Comparison of ENCODE assay signal across 21 cellular contexts in genomic region chrX:66018585-66019309, GRCh38. TPM values are rescaled to one million over a fixed set of nuclear protein-coding genes. Genes with fewer than 3 reads are reported as not detected.
DNase-seq lines count a peak whose midpoint lies in the region; ATAC-seq and TF ChIP-seq lines count a peak whose summit lies in the region.
"Had no signal": no experiment of that assay in that cellular context is flagged by ENCODE, and none has a peak within 500 bp of the region (broad histone marks: within the 10 kb centered on the region; RNA-seq: fewer than 3 reads in every experiment).

No MANE protein-coding gene starts in this region.

- TF ChIP-seq CTCF in heart left ventricle (IDR thresholded peaks at IDR 0.05): no peak
- no peak for TF ChIP-seq CTCF in NB4 (IDR thresholded peaks at IDR 0.05; ENCODE audit: low read depth, low read length)
- no peak for TF ChIP-seq CTCF in upper lobe of right lung (IDR thresholded peaks at IDR 0.05)
- TF ChIP-seq CTCF in tibial artery (IDR thresholded peaks at IDR 0.05): no peak
- TF ChIP-seq CTCF in GM20000 (IDR thresholded peaks at IDR 0.05; ENCODE audit: extremely low read depth, missing control alignments): no peak

- 69 to 85% (median 78%) methylated on average over 7 of the region's 7 CpGs for WGBS in heart left ventricle, 4 donors

- peak overlapping the region in 2 of 12 donors; percentile 10 to 54 for H3K4me3 ChIP-seq in heart left ventricle
- peak overlapping the region; percentile 93 for H3K4me3 ChIP-seq in NB4 (ENCODE audit: low read depth, low read length)
- H3K4me3 ChIP-seq in upper lobe of right lung: no peak overlapping the region
- no peak overlapping the region for H3K4me3 ChIP-seq in tibial artery
- H3K4me3 ChIP-seq: PC-9, transverse colon had no signal

- H3K9me3 ChIP-seq in heart left ventricle: no peaks in the 10 kb centered on the region
- no peaks in the 10 kb centered on the region for H3K9me3 ChIP-seq in upper lobe of right lung
- H3K9me3 ChIP-seq in tibial artery: no peaks in the 10 kb centered on the region
- H3K9me3 ChIP-seq: transverse colon had no signal

- H3K4me1 ChIP-seq in heart left ventricle (peaks cover 0 to 70% (median 0%) of the 10 kb centered on the region in 12 donors), upper lobe of right lung (no peaks in the 10 kb centered on the region), tibial artery (no peaks in the 10 kb centered on the region)
- H3K4me1 ChIP-seq: transverse colon had no signal

- peaks cover 0 to 8% (median 0%) of the 10 kb centered on the region in 9 donors for H3K36me3 ChIP-seq in heart left ventricle
- no peaks in the 10 kb centered on the region for H3K36me3 ChIP-seq in upper lobe of right lung
- no peaks in the 10 kb centered on the region for H3K36me3 ChIP-seq in tibial artery
- H3K36me3 ChIP-seq: transverse colon had no signal

- no peaks in the 10 kb centered on the region for H3K27me3 Mint-ChIP-seq in activated T-helper 1 cell treated with anti-CD3 and anti-CD28 coated beads, Interleukin-12 subunit alpha, Interleukin-12 subunit beta, Interleukin-2, Interleukin-4 antibody, amounts not matched to agents 30 ng/mL and 10 ng/mL and 1 ng/mL, durations not matched to agents 14 hours and 24 hours and 36 hours (ENCODE audit: insufficient read depth)

- ATAC-seq in Right ventricle myocardium inferior: no peak
- ATAC-seq in heart left ventricle: no peak
- peak; percentile 38 for ATAC-seq in upper lobe of right lung
- ATAC-seq: HCT116, sciatic nerve had no signal

- H3K4me3 Mint-ChIP-seq in activated T-helper 1 cell treated with anti-CD3 and anti-CD28 coated beads, Interleukin-12 subunit alpha, Interleukin-12 subunit beta, Interleukin-2, Interleukin-4 antibody, amounts not matched to agents 30 ng/mL and 10 ng/mL and 1 ng/mL, durations not matched to agents 14 hours and 24 hours and 36 hours: peak overlapping the region; percentile 46

- H3K9me3 Mint-ChIP-seq in activated T-helper 1 cell treated with anti-CD3 and anti-CD28 coated beads, Interleukin-12 subunit alpha, Interleukin-12 subunit beta, Interleukin-2, Interleukin-4 antibody, amounts not matched to agents 30 ng/mL and 10 ng/mL and 1 ng/mL, durations not matched to agents 14 hours and 24 hours and 36 hours: no peaks in the 10 kb centered on the region
- H3K9me3 Mint-ChIP-seq: activated T-helper 2 cell treated with anti-CD3 and anti-CD28 coated beads, Interferon-gamma antibody, Interleukin-2, Interleukin-4, amounts not matched to agents 10 μg/mL and 5 μg/mL and 100 μg/mL, durations not matched to agents 14 hours and 24 hours and 36 hours had no signal

- DNase-seq in Right ventricle myocardium inferior (ENCODE audit: missing footprints): peak; percentile 11
- no peak for DNase-seq in heart left ventricle
- DNase-seq in NB4 (ENCODE audit: low read depth): peak; percentile 73
- no peak for DNase-seq in activated T-helper 1 cell treated with anti-CD3 and anti-CD28 coated beads, Interleukin-12 subunit alpha, Interleukin-12 subunit beta, Interleukin-2, Interleukin-4 antibody, amounts not matched to agents 30 ng/mL and 10 ng/mL and 1 ng/mL, durations not matched to agents 14 hours and 24 hours and 36 hours (ENCODE audit: low spot score)
- no peak for DNase-seq in upper lobe of right lung
- DNase-seq in tibial artery: no peak
- DNase-seq in GM20000 (ENCODE audit: low spot score): no peak
- no peak for DNase-seq in T-helper 9 cell
- DNase-seq: ACHN; activated CD4-positive, alpha-beta T cell treated with anti-CD3 and anti-CD28 coated beads, Interleukin-2, amount 50 U/mL, for 1 hour; IMR-90; mammary epithelial cell; NCI-H146; NCI-H446; PC-9; stimulated activated CD4-positive, alpha-beta T cell treated with anti-CD3 and anti-CD28 coated beads, Interleukin-4, amount 100 ng/mL, for 4 hours; transverse colon had no signal

- intact Hi-C loops in Right ventricle myocardium inferior (cut with DNase I) (no loop called here), heart left ventricle (cut with DNase I) (no loop called here), upper lobe of right lung (cut with DNase I) (no loop called here), tibial artery (cut with DNase I; ENCODE audit: low total_unique reads) (no loop called here)
- intact Hi-C loops in activated T-helper 1 cell treated with anti-CD3 and anti-CD28 coated beads, Interleukin-12 subunit alpha, Interleukin-12 subunit beta, Interleukin-2, Interleukin-4 antibody, amounts not matched to agents 30 ng/mL and 10 ng/mL and 1 ng/mL, durations not matched to agents 14 hours and 24 hours and 36 hours (cut with micrococcal nuclease): no loop called here

- H3K27ac Mint-ChIP-seq in activated T-helper 1 cell treated with anti-CD3 and anti-CD28 coated beads, Interleukin-12 subunit alpha, Interleukin-12 subunit beta, Interleukin-2, Interleukin-4 antibody, amounts not matched to agents 30 ng/mL and 10 ng/mL and 1 ng/mL, durations not matched to agents 14 hours and 24 hours and 36 hours: peak overlapping the region; percentile 72

- H3K27me3 ChIP-seq in heart left ventricle (peaks cover 0 to 19% (median 0%) of the 10 kb centered on the region in 9 donors), upper lobe of right lung (no peaks in the 10 kb centered on the region), tibial artery (no peaks in the 10 kb centered on the region)
- H3K27me3 ChIP-seq: transverse colon had no signal

- no peak for TF ChIP-seq POLR2A in heart left ventricle (IDR thresholded peaks at IDR 0.05)
- peak; percentile 19 for TF ChIP-seq POLR2A in NB4 (IDR thresholded peaks at IDR 0.05; ENCODE audit: extremely low read depth, insufficient read length)

- H3K27ac ChIP-seq in heart left ventricle: peak overlapping the region in 1 of 12 donors; percentile 88
- no peak overlapping the region for H3K27ac ChIP-seq in upper lobe of right lung
- no peak overlapping the region for H3K27ac ChIP-seq in tibial artery
- H3K27ac ChIP-seq: PC-9 had no signal

- H3K4me1 Mint-ChIP-seq in activated T-helper 1 cell treated with anti-CD3 and anti-CD28 coated beads, Interleukin-12 subunit alpha, Interleukin-12 subunit beta, Interleukin-2, Interleukin-4 antibody, amounts not matched to agents 30 ng/mL and 10 ng/mL and 1 ng/mL, durations not matched to agents 14 hours and 24 hours and 36 hours (ENCODE audit: low read depth): peaks cover 76% of the 10 kb centered on the region

- peaks cover 26% of the 10 kb centered on the region for H3K36me3 Mint-ChIP-seq in activated T-helper 1 cell treated with anti-CD3 and anti-CD28 coated beads, Interleukin-12 subunit alpha, Interleukin-12 subunit beta, Interleukin-2, Interleukin-4 antibody, amounts not matched to agents 30 ng/mL and 10 ng/mL and 1 ng/mL, durations not matched to agents 14 hours and 24 hours and 36 hours (ENCODE audit: low read depth)

RNA-seq across cellular contexts. Expression of gene VSIG4, which starts 21.1 kb away (rescaled TPM):
- total RNA-seq in Right ventricle myocardium inferior (65.1 TPM), heart left ventricle (100 to 1,000 TPM in 1 of 9 donors, 10 to 100 TPM in 6, 1 to 10 TPM in 2; 4.7 to 162 (median 28.3) TPM), upper lobe of right lung (237 TPM)
- 10 to 100 TPM in 1 of 2 donors, 1 to 10 TPM in 1; 9.5 to 27.4 TPM for polyA plus RNA-seq in heart left ventricle
- not detected in 2 replicates for total RNA-seq in activated T-helper 1 cell treated with anti-CD3 and anti-CD28 coated beads, Interleukin-12 subunit alpha, Interleukin-12 subunit beta, Interleukin-2, Interleukin-4 antibody, amounts not matched to agents 30 ng/mL and 10 ng/mL and 1 ng/mL, durations not matched to agents 14 hours and 24 hours and 36 hours
- total RNA-seq: activated T-helper 2 cell treated with anti-CD3 and anti-CD28 coated beads, Interferon-gamma antibody, Interleukin-2, Interleukin-4, amounts not matched to agents 10 μg/mL and 5 μg/mL and 100 μg/mL, durations not matched to agents 14 hours and 24 hours and 36 hours; chondrocyte; IMR-90; mammary epithelial cell; PC-9 had no signal
- polyA plus RNA-seq: IMR-90, mammary epithelial cell had no signal

Comparison
In these comparisons a context has a peak if more than half of its experiments do, and no peak if none do; other contexts are left out.
1. DNase-seq: peak in Right ventricle myocardium inferior (single experiment) and NB4 (single experiment); none in heart left ventricle (0 of 5), activated T-helper 1 cell treated with anti-CD3 and anti-CD28 coated beads, Interleukin-12 subunit alpha, Interleukin-12 subunit beta, Interleukin-2, Interleukin-4 antibody, amounts not matched to agents 30 ng/mL and 10 ng/mL and 1 ng/mL, durations not matched to agents 14 hours and 24 hours and 36 hours (single experiment), upper lobe of right lung (single experiment), tibial artery (0 of 2), GM20000 (single experiment) and T-helper 9 cell (single experiment).